Comparison of ENCODE assay signal across 18 cellular contexts in the genomic region with DNA sequence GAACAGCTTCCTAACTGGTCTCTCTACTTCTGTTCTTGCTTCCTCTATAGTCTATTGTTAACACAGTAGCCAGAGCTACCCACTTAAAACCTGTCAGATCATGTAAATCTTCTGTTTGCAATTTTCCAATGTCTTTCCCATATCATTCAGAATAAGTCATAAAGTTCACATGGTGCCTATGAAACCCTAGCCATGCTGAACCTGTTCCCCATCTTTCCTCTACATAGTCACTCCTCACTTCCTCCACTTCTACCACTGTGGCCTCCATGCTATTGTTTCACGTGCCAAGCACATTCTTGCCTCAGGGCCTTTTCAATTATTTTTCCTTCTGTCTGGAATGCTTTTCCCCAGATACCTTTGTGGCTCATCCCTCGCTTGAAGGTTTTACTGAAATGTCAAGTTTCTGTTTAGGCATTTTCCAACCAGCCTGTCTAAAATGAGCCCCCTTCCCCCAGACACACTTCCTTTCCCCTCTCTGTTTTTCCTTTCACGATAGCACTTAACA.
DNase-seq lines count a peak whose midpoint lies in the region; ATAC-seq, FAIRE-seq and TF ChIP-seq lines count a peak whose summit lies in the region.
"Had no signal": no experiment of that assay in that cellular context is flagged by ENCODE, and none has a peak within 500 bp of the region (broad histone marks: within the 10 kb centered on the region; RNA-seq: fewer than 3 reads in every experiment).

No MANE protein-coding gene starts in this region.

- CTCF ChIA-PET in IMR-90 (lab: Yijun Ruan, JAX) (interaction anchor here (0.6 kb wide), 1 partner anchor 536 kb away, joined by 10 read pairs; no protein-coding TSS in a partner anchor), RWPE1 (lab: Yijun Ruan, JAX) (interaction anchor here (0.6 kb wide), 1 partner anchor 69 kb away, joined by 5 read pairs; no protein-coding TSS in a partner anchor), T-cell (lab: Charles Lee) (no interaction called here)

- no peak overlapping the region for H2BK20ac ChIP-seq in IMR-90 (ENCODE audit: low read depth, low read length)

- no peak for TF ChIP-seq CTCF in IMR-90 (conservative IDR thresholded peaks at IDR 0.05; ENCODE audit: low read depth, low read length)
- no peak for TF ChIP-seq CTCF in RWPE1 (conservative IDR thresholded peaks at IDR 0.05; ENCODE audit: low read depth)
- TF ChIP-seq CTCF in keratinocyte (optimal IDR thresholded peaks at IDR 0.05 in 1 of 3, IDR thresholded peaks at IDR 0.05 in 1 of 3, conservative IDR thresholded peaks at IDR 0.05 in 1 of 3; ENCODE audit: extremely low read depth in 1 of 3, insufficient read depth in 2 of 3, low read length in 3 of 3) = no peak
- no peak for TF ChIP-seq CTCF in dorsolateral prefrontal cortex (IDR thresholded peaks at IDR 0.05 in 54 of 56, conservative IDR thresholded peaks at IDR 0.05 in 2 of 56; ENCODE audit: low read depth in 1 of 56, partially characterized antibody in 56 of 56)
- no peak for TF ChIP-seq CTCF in brain microvascular endothelial cell (IDR thresholded peaks at IDR 0.05; ENCODE audit: low read depth, low read length, missing control alignments)

- TF ChIP-seq RAD21 in IMR-90 (IDR thresholded peaks at IDR 0.05; ENCODE audit: low read length) = no peak

- no peaks in the 10 kb centered on the region for H3K36me3 Mint-ChIP-seq in T-cell

- H3K79me2 ChIP-seq in keratinocyte (ENCODE audit: control insufficient read depth, insufficient read depth, low read length) = no peaks in the 10 kb centered on the region

- H4K20me1 ChIP-seq in IMR-90 (ENCODE audit: insufficient read depth, low read length) (no peaks in the 10 kb centered on the region), keratinocyte (ENCODE audit: control insufficient read depth, extremely low read depth, insufficient read depth, low read length) (no peaks in the 10 kb centered on the region)
- H4K20me1 ChIP-seq: BLaER1 had no signal

- H3K4me3 ChIP-seq in IMR-90 (ENCODE audit: insufficient read depth, low read depth, low read length) (no peak overlapping the region), keratinocyte (ENCODE audit: control insufficient read depth in 2 of 3, extremely low read depth in 1 of 3, insufficient read depth in 2 of 3, low read depth in 1 of 3, low read length in 3 of 3) (no peak overlapping the region), dorsolateral prefrontal cortex (no peak overlapping the region), brain microvascular endothelial cell (ENCODE audit: low read depth, low read length) (no peak overlapping the region)
- H3K4me3 ChIP-seq: BLaER1 had no signal

- H4K5ac ChIP-seq in IMR-90 (ENCODE audit: low read depth, low read length) = no peak overlapping the region

- in situ Hi-C loops in IMR-90 (cut with MboI; ENCODE audit: low sequenced_read_pairs) (no loop called here), brain microvascular endothelial cell (cut with HindIII; ENCODE audit: low pct_ligation_motif_present, low sequenced_read_pairs) (no loop called here)

- no peak overlapping the region for H3K9ac ChIP-seq in IMR-90 (ENCODE audit: low read depth, low read length)
- no peak overlapping the region for H3K9ac ChIP-seq in keratinocyte (ENCODE audit: control insufficient read depth, extremely low read depth, insufficient read depth, low read length)
- H3K9ac ChIP-seq: BLaER1 had no signal

- H2BK15ac ChIP-seq in IMR-90 (ENCODE audit: low read depth, low read length) = no peak overlapping the region

- POLR2A ChIA-PET in IMR-90 (lab: Charles Lee; ENCODE audit: unreplicated experiment) = no interaction called here
- POLR2A ChIA-PET in RWPE1 (lab: Yijun Ruan, JAX; ENCODE audit: low non-redundant PET) = no interaction called here
- POLR2A ChIA-PET in T-cell (lab: Charles Lee) = no interaction called here

- no peak overlapping the region for H3K4ac ChIP-seq in IMR-90 (ENCODE audit: low read depth, low read length)

- H3K4me3 Mint-ChIP-seq in T-cell = no peak overlapping the region
- H3K4me3 Mint-ChIP-seq: HFFc6 had no signal

- peaks cover 26 to 27% (median 27%) of the 10 kb centered on the region in 3 donors for H3K4me1 Mint-ChIP-seq in T-cell

- no peak overlapping the region for H3K27ac Mint-ChIP-seq in T-cell
- H3K27ac Mint-ChIP-seq: HFFc6 had no signal

- H3K9me1 ChIP-seq in IMR-90 (ENCODE audit: insufficient read depth, low read length) (no peaks in the 10 kb centered on the region), keratinocyte (ENCODE audit: control insufficient read depth, extremely low read depth, insufficient read depth, low read length) (no peaks in the 10 kb centered on the region)

- H3K4me2 ChIP-seq in IMR-90 (ENCODE audit: low read depth, low read length) (no peak overlapping the region), keratinocyte (ENCODE audit: control insufficient read depth, extremely low read depth, insufficient read depth, low read depth, low read length) (no peak overlapping the region)
- H3K4me2 ChIP-seq: BLaER1 had no signal

- H3K9me3 ChIP-seq in IMR-90 (ENCODE audit: control insufficient read depth, insufficient read depth, low read length) (no peaks in the 10 kb centered on the region), keratinocyte (ENCODE audit: control insufficient read depth, low read depth, low read length) (no peaks in the 10 kb centered on the region)
- H3K9me3 ChIP-seq: BLaER1 had no signal

- H3K18ac ChIP-seq in IMR-90 (ENCODE audit: low read depth, low read length) = no peak overlapping the region

- no peak overlapping the region for H3K14ac ChIP-seq in IMR-90 (replicated peaks; ENCODE audit: low read depth, low read length)

- no peak overlapping the region for H2BK120ac ChIP-seq in IMR-90 (ENCODE audit: low read depth, low read length)

- no peak for TF ChIP-seq POLR2A in IMR-90 (IDR thresholded peaks at IDR 0.05; ENCODE audit: low read depth, low read length)

- dilution Hi-C loops in IMR-90 (cut with HindIII; ENCODE audit: low sequenced_read_pairs, unreplicated experiment) (no loop called here), keratinocyte (cut with MboI; ENCODE audit: extremely low pct_ligation_motif_present, low sequenced_read_pairs) (no loop called here)

- no peak overlapping the region for H2BK5ac ChIP-seq in IMR-90 (ENCODE audit: low read depth, low read length, poor library complexity, severe bottlenecking)

- H3K79me1 ChIP-seq in IMR-90 (ENCODE audit: low read depth in 1 of 2, low read length in 2 of 2) = no peaks in the 10 kb centered on the region

- no peak for ATAC-seq in IMR-90 (ENCODE audit: low read depth)
- ATAC-seq in T-cell (replicated peaks in 1 of 4) = no peak

- H3K27me3 Mint-ChIP-seq in T-cell = no peaks in the 10 kb centered on the region

- DNase-seq in EH (ENCODE audit: low read depth) = peak; percentile 61
- no peak for DNase-seq in IMR-90
- DNase-seq in RWPE1 (ENCODE audit: low spot score) = peak; percentile 13
- DNase-seq in keratinocyte (ENCODE audit: low read depth, low spot score) = peak; percentile 21
- DNase-seq in dorsolateral prefrontal cortex = no peak
- no peak for DNase-seq in T-cell
- DNase-seq in brain microvascular endothelial cell = no peak
- no peak for DNase-seq in GM19239 (ENCODE audit: insufficient read length, low spot score)
- DNase-seq: AML-193, DMS53, GDM1, HCEC 1CT, HFFc6, KG1 had no signal

- no TSS peak for BruUV-seq in IMR-90 (replicated peaks; lab: Mats Ljungman, UMichigan)

- H3K9me3 Mint-ChIP-seq in T-cell = no peaks in the 10 kb centered on the region
- H3K9me3 Mint-ChIP-seq: HFFc6 had no signal

- H3K23ac ChIP-seq in IMR-90 (ENCODE audit: low read depth, low read length) = no peak overlapping the region

- intact Hi-C loops in IMR-90 (cut with micrococcal nuclease) (no loop called here), dorsolateral prefrontal cortex (cut with DNase I) (no loop called here)

- H4K8ac ChIP-seq in IMR-90 (ENCODE audit: low read depth in 2 of 2, low read length in 2 of 2) = no peak overlapping the region

- no peak overlapping the region for H3K56ac ChIP-seq in IMR-90 (ENCODE audit: extremely low read depth, insufficient read depth, low read length)

- H3K27me3 ChIP-seq in IMR-90 (ENCODE audit: control insufficient read depth, insufficient read depth, low read length) (peaks cover 3% of the 10 kb centered on the region; the same call in 1 of the 2 replicates), keratinocyte (ENCODE audit: control insufficient read depth, extremely low read depth, insufficient read depth, low read length) (no peaks in the 10 kb centered on the region), dorsolateral prefrontal cortex (no peaks in the 10 kb centered on the region), brain microvascular endothelial cell (replicated peaks) (no peaks in the 10 kb centered on the region)
- H3K27me3 ChIP-seq: BLaER1 had no signal

- no peak overlapping the region for H2AFZ ChIP-seq in IMR-90 (replicated peaks; ENCODE audit: low read length, poor library complexity)
- no peak overlapping the region for H2AFZ ChIP-seq in keratinocyte (ENCODE audit: control insufficient read depth, low read length)

- peak; percentile 93 for FAIRE-seq in keratinocyte (lab: Jason Lieb, UNC)
- FAIRE-seq in GM19239 (lab: Jason Lieb, UNC) = no peak
- FAIRE-seq: GM12892 had no signal

- no peaks in the 10 kb centered on the region for H3K4me1 ChIP-seq in IMR-90 (ENCODE audit: control insufficient read depth, insufficient read depth, low read length)
- H3K4me1 ChIP-seq in keratinocyte (ENCODE audit: control insufficient read depth, extremely low read depth, insufficient read depth, low read length) = peaks cover 7% of the 10 kb centered on the region

- no peak overlapping the region for H4K91ac ChIP-seq in IMR-90 (ENCODE audit: insufficient read depth, low read depth, low read length)

- H3K27ac ChIP-seq in IMR-90 (ENCODE audit: insufficient read depth, low read length) (no peak overlapping the region), RWPE1 (no peak overlapping the region), keratinocyte (ENCODE audit: control insufficient read depth, insufficient read depth, low read length) (no peak overlapping the region), dorsolateral prefrontal cortex (no peak overlapping the region), brain microvascular endothelial cell (no peak overlapping the region)
- H3K27ac ChIP-seq: 22Rv1, BLaER1, HL-60 had no signal

- H3K36me3 ChIP-seq in IMR-90 (ENCODE audit: control insufficient read depth, insufficient read depth, low read length) = no peaks in the 10 kb centered on the region
- H3K36me3 ChIP-seq in keratinocyte (ENCODE audit: control insufficient read depth in 2 of 2, extremely low read depth in 1 of 2, insufficient read depth in 2 of 2, low read length in 2 of 2) = no peaks in the 10 kb centered on the region
- no peaks in the 10 kb centered on the region for H3K36me3 ChIP-seq in brain microvascular endothelial cell (replicated peaks)
- H3K36me3 ChIP-seq: BLaER1 had no signal

- H2AK9ac ChIP-seq in IMR-90 (replicated peaks; ENCODE audit: low read depth, low read length, poor library complexity) = peak overlapping the region; percentile 26

- H2AK5ac ChIP-seq in IMR-90 (ENCODE audit: low read depth, low read length) = no peak overlapping the region; the same call in 1 of the 2 replicates

- 81% methylated on average over 2 of the region's 3 CpGs; no CpG with 5 or more reads in 1 of the 2 experiments for WGBS in IMR-90 (ENCODE audit: extremely low coverage in 2 of 2, insufficient read length in 1 of 2), 2 experiments

Comparison
In these comparisons a context has a peak if more than half of its experiments do, and no peak if none do; other contexts are left out.
1. DNase-seq: peak in EH (single experiment), RWPE1 (single experiment) and keratinocyte (single experiment); none in IMR-90 (single experiment), dorsolateral prefrontal cortex (0 of 10), T-cell (0 of 34), brain microvascular endothelial cell (single experiment) and GM19239 (single experiment).
2. CTCF ChIA-PET loops: an anchor here in IMR-90 (0.6 kb wide) and RWPE1 (0.6 kb wide); none called in T-cell.